8 cellular contexts compared by ENCODE assay signal in the genomic region with DNA sequence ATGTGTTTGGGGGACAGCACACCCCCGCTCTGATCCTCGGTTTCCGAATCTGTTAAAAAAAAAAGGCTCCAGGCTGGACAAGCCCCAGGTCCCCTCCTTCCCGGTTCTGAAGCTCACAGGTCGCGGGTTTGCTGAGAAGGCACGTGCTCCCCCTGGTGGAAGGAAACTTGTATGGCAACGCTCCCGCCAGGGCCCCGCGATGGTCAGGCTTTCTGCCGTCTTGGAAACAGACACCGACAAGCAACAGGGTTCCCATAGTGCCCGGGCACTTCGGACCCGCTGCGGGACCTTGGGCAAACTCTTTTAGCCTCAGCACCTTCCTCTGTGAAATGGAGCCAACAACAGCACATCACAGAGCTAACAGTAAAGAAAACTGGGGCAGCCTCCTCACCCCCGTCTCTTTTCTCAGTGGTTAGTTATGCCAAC.
DNase-seq lines count a peak whose midpoint lies in the region; ATAC-seq lines count a peak whose summit lies in the region.

No MANE protein-coding gene starts in this region.

- intact Hi-C loops in left cardiac atrium (cut with DNase I) = loop anchor here (2.0 to 10.0 kb wide), 4 partner anchors 203 to 377 kb away; no protein-coding TSS in a partner anchor

- peak; percentile 57 to 65 for ATAC-seq in left cardiac atrium
- no peak for ATAC-seq in GM18867 (IDR thresholded peaks at IDR 0.05; ENCODE audit: unreplicated experiment)
- no peak for ATAC-seq in HG02973 (IDR thresholded peaks at IDR 0.05; ENCODE audit: unreplicated experiment)

- peak; percentile 91 for DNase-seq in GM03348 (ENCODE audit: low spot score)
- peak; percentile 63 for DNase-seq in NCI-H1105 treated with DMSO at 0.1 percent for 48 hours (lab: John Stamatoyannopoulos, UW)
- peak; percentile 73 for DNase-seq in SW480 (ENCODE audit: low spot score)
- DNase-seq in activated naive CD8-positive, alpha-beta T cell treated with anti-CD3 and anti-CD28 coated beads, Interleukin-2, amount 50 U/mL, for 16 hours (ENCODE audit: low read depth, low spot score) = peak; percentile 37
- peak; percentile 73 for DNase-seq in left cardiac atrium
- DNase-seq in renal cortical epithelial cell (ENCODE audit: low read depth) = peak; percentile 16

Comparison
In these comparisons a context has a peak if more than half of its experiments do, and no peak if none do; other contexts are left out.
1. DNase-seq: peak in every context shown above with its lines; median percentile 91 in GM03348; 73 in SW480; 73 in left cardiac atrium; 63 in NCI-H1105 treated with DMSO at 0.1 percent for 48 hours; 37 in activated naive CD8-positive, alpha-beta T cell treated with anti-CD3 and anti-CD28 coated beads, Interleukin-2, amount 50 U/mL, for 16 hours; 16 in renal cortical epithelial cell.
2. ATAC-seq: peak in left cardiac atrium (2 of 2); none in GM18867 (single experiment) and HG02973 (single experiment).